Comparison of ENCODE assay signal across 8 cellular contexts in the genomic region with DNA sequence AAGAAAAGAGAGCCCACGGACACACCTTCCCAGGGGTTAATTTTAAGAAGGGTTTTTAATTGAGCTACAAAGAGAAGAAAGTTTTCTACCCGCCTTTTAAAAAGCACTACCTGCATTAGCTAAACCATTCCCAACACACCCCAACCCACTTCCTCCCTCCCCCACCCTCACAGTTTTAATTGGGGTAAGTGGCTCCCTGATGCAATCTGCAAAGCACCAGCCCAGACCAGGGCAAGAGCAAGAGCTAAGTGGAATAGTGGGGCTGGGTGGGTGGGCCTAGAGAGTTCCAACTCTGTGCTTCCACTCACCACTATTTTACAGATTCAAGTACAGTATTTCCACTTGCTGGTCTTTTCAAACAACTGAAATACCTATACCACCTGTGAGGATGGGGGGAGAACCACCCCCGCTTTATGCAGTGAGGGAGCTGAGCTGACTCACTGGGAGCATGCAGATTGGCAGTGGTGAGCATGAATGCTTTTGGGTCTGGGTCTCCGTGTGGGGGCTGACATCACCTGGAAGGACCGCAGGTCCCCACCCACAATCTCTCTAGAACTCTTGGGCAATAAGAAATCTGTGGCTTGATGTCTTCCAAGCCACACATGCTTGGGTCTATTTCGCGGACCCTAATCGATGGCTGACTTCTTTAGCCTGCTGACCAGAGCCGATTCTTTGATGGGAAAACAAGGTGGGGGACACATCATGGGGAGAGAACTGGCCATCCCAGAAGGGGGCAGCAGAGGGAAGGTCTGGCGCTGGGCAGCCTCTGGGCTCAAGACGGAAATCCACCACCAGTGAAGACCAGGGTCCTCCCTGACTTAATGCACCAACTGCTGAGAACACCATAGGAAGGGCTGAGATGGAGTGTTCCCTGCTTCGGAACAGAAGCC.
DNase-seq lines count a peak whose midpoint lies in the region; ATAC-seq and TF ChIP-seq lines count a peak whose summit lies in the region.

No MANE protein-coding gene starts in this region.

- CTCF ChIA-PET in activated naive CD4-positive, alpha-beta T cell treated with anti-CD3 and anti-CD28 coated beads, Interleukin-2, amount 10 ng/mL, durations not matched to agents 7 days and 5 days (lab: Charles Lee), result interaction anchor here (0.8 to 1.6 kb wide), 5 partner anchors 8 to 280 kb away, joined by 3 to 4 read pairs (median 3); no protein-coding TSS in a partner anchor

- peak overlapping the region; percentile 77 for H3K27ac Mint-ChIP-seq in activated naive CD4-positive, alpha-beta T cell treated with anti-CD3 and anti-CD28 coated beads, Interleukin-2, amount 10 ng/mL, durations not matched to agents 7 days and 5 days

- ATAC-seq in HG03469 (IDR thresholded peaks at IDR 0.05; ENCODE audit: unreplicated experiment), result no peak

- DNase-seq in NCI-H2227 (lab: John Stamatoyannopoulos, UW; ENCODE audit: unreplicated experiment), result peak; percentile 51
- no peak for DNase-seq in NCI-H2227 treated with DMSO at 0.1 percent for 48 hours (lab: John Stamatoyannopoulos, UW)
- peak; percentile 23 for DNase-seq in LHCN-M2 (ENCODE audit: low read depth)
- no peak for DNase-seq in activated naive CD4-positive, alpha-beta T cell treated with anti-CD3 and anti-CD28 coated beads, Interleukin-2, amount 10 ng/mL, durations not matched to agents 7 days and 5 days
- no peak for DNase-seq in tibial artery
- no peak for DNase-seq in CD1c-positive myeloid dendritic cell (ENCODE audit: extremely low spot score)

- peak; percentile 10 to 33 for TF ChIP-seq CTCF in tibial artery (IDR thresholded peaks at IDR 0.05)

- H3K4me3 ChIP-seq in iPS-18a (ENCODE audit: low read length) (peak overlapping the region; percentile 44), tibial artery (no peak overlapping the region)

- H3K27ac ChIP-seq in iPS-18a (ENCODE audit: low read length) (peak overlapping the region; percentile 92), tibial artery (peak overlapping the region; percentile 4 to 52)

- no peaks in the 10 kb centered on the region for H3K27me3 Mint-ChIP-seq in activated naive CD4-positive, alpha-beta T cell treated with anti-CD3 and anti-CD28 coated beads, Interleukin-2, amount 10 ng/mL, durations not matched to agents 7 days and 5 days

- H3K27me3 ChIP-seq in iPS-18a (ENCODE audit: control insufficient read depth, insufficient read depth, low read length) (no peaks in the 10 kb centered on the region), tibial artery (no peaks in the 10 kb centered on the region)

- peaks cover 69% of the 10 kb centered on the region for H3K4me1 ChIP-seq in iPS-18a (ENCODE audit: control insufficient read depth, low read depth, low read length)
- peaks cover 0 to 80% (median 37%) of the 10 kb centered on the region in 4 donors for H3K4me1 ChIP-seq in tibial artery

- H3K4me3 Mint-ChIP-seq in activated naive CD4-positive, alpha-beta T cell treated with anti-CD3 and anti-CD28 coated beads, Interleukin-2, amount 10 ng/mL, durations not matched to agents 7 days and 5 days, result peak overlapping the region; percentile 37

- H3K9ac ChIP-seq in iPS-18a (ENCODE audit: low read length), result peak overlapping the region; percentile 56

- H3K36me3 Mint-ChIP-seq in activated naive CD4-positive, alpha-beta T cell treated with anti-CD3 and anti-CD28 coated beads, Interleukin-2, amount 10 ng/mL, durations not matched to agents 7 days and 5 days, result peaks cover 22% of the 10 kb centered on the region

- no peaks in the 10 kb centered on the region for H3K36me3 ChIP-seq in iPS-18a (ENCODE audit: control insufficient read depth, low read depth, low read length)
- no peaks in the 10 kb centered on the region for H3K36me3 ChIP-seq in tibial artery

- H3K9me3 ChIP-seq in iPS-18a (ENCODE audit: control insufficient read depth, low read depth, low read length), result no peaks in the 10 kb centered on the region
- H3K9me3 ChIP-seq in tibial artery, result no peaks in the 10 kb centered on the region

- H3K9me3 Mint-ChIP-seq in activated naive CD4-positive, alpha-beta T cell treated with anti-CD3 and anti-CD28 coated beads, Interleukin-2, amount 10 ng/mL, durations not matched to agents 7 days and 5 days, result no peaks in the 10 kb centered on the region

- intact Hi-C loops in tibial artery (cut with DNase I; ENCODE audit: low total_unique reads), result no loop called here

- H3K4me1 Mint-ChIP-seq in activated naive CD4-positive, alpha-beta T cell treated with anti-CD3 and anti-CD28 coated beads, Interleukin-2, amount 10 ng/mL, durations not matched to agents 7 days and 5 days, result peaks cover 60% of the 10 kb centered on the region

Comparison
In these comparisons a context has a peak if more than half of its experiments do, and no peak if none do; other contexts are left out.
1. DNase-seq: peak in NCI-H2227 (single experiment) and LHCN-M2 (single experiment); none in NCI-H2227 treated with DMSO at 0.1 percent for 48 hours (single experiment), activated naive CD4-positive, alpha-beta T cell treated with anti-CD3 and anti-CD28 coated beads, Interleukin-2, amount 10 ng/mL, durations not matched to agents 7 days and 5 days (single experiment), tibial artery (0 of 2) and CD1c-positive myeloid dendritic cell (single experiment).